10 cellular contexts compared by ENCODE assay signal in the genomic region with DNA sequence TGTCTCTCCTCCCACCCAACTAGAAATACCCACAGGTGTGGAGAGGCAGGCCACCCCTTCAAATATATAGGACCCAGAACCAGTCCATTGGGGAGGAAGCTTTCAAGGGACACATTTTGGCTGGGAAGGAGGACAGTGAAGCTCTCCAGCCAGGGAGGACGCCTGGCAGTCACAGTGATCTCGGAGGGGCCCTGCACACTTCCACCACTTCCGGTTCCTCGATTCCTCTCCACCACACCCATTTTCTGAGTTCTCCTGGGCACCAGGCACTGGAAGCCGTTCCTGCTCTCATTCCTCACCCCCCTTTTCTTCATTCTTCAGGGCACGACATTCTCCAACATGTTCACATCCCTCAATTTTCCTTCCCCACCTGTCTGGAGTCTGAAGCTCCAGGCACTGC. TPM values are rescaled to one million over a fixed set of nuclear protein-coding genes. Genes with fewer than 3 reads are reported as not detected.
DNase-seq lines count a peak whose midpoint lies in the region; ATAC-seq and TF ChIP-seq lines count a peak whose summit lies in the region.
"Had no signal": no experiment of that assay in that cellular context is flagged by ENCODE, and none has a peak within 500 bp of the region (broad histone marks: within the 10 kb centered on the region; RNA-seq: fewer than 3 reads in every experiment).

No MANE protein-coding gene starts in this region.

- H3K9me2 ChIP-seq in Loucy (replicated peaks; ENCODE audit: low read depth, low read length) = no peaks in the 10 kb centered on the region

- TF ChIP-seq CTCF in GM06990 (IDR thresholded peaks at IDR 0.05; ENCODE audit: insufficient read depth, low read length, poor library complexity, severe bottlenecking) = no peak
- TF ChIP-seq CTCF in Loucy (conservative IDR thresholded peaks at IDR 0.05; ENCODE audit: low read length) = no peak
- TF ChIP-seq CTCF in natural killer cell (IDR thresholded peaks at IDR 0.05) = no peak

- peaks cover 12% of the 10 kb centered on the region for H3K79me2 ChIP-seq in Loucy (ENCODE audit: insufficient read depth, low read length)

- ATAC-seq in natural killer cell (no peak), HG03432 (IDR thresholded peaks at IDR 0.05; ENCODE audit: unreplicated experiment) (no peak)

- H3K36me3 ChIP-seq in GM06990 (ENCODE audit: control insufficient read depth, insufficient read depth, low read length) (no peaks in the 10 kb centered on the region), Loucy (ENCODE audit: insufficient read depth, low read length) (no peaks in the 10 kb centered on the region)
- H3K36me3 ChIP-seq: neutrophil had no signal

- DNase-seq in GM06990 (ENCODE audit: extremely low read depth, insufficient read length) = no peak
- DNase-seq in activated T-helper 1 cell treated with anti-CD3 and anti-CD28 coated beads, Interleukin-12 subunit alpha, Interleukin-12 subunit beta, Interleukin-2, Interleukin-4 antibody, amounts not matched to agents 30 ng/mL and 10 ng/mL and 1 ng/mL, durations not matched to agents 14 hours and 24 hours and 36 hours (ENCODE audit: low spot score) = no peak
- DNase-seq in natural killer cell = no peak
- DNase-seq in iPS-NIHi7 (ENCODE audit: extremely low spot score) = no peak
- no peak for DNase-seq in GOT3 (lab: John Stamatoyannopoulos, UW)
- DNase-seq: DMS53 had no signal

- no peaks in the 10 kb centered on the region for H3K27me3 ChIP-seq in GM06990 (replicated peaks; ENCODE audit: control insufficient read depth, insufficient read depth, low read length)
- no peaks in the 10 kb centered on the region for H3K27me3 ChIP-seq in Loucy (ENCODE audit: insufficient read depth, low read length, poor library complexity, severe bottlenecking)
- H3K27me3 ChIP-seq: neutrophil had no signal

- peaks cover 76% of the 10 kb centered on the region for H3K4me1 Mint-ChIP-seq in activated T-helper 1 cell treated with anti-CD3 and anti-CD28 coated beads, Interleukin-12 subunit alpha, Interleukin-12 subunit beta, Interleukin-2, Interleukin-4 antibody, amounts not matched to agents 30 ng/mL and 10 ng/mL and 1 ng/mL, durations not matched to agents 14 hours and 24 hours and 36 hours (ENCODE audit: low read depth)
- H3K4me1 Mint-ChIP-seq in natural killer cell = peaks cover 53 to 57% of the 10 kb centered on the region in 2 donors

- no peaks in the 10 kb centered on the region for H4K20me1 ChIP-seq in Loucy (ENCODE audit: insufficient read depth, low read length, poor library complexity, severe bottlenecking)

- no peaks in the 10 kb centered on the region for H3K9me3 ChIP-seq in Loucy (ENCODE audit: insufficient read depth, low read depth, low read length)
- H3K9me3 ChIP-seq: neutrophil had no signal

- H3K4me3 ChIP-seq in GM06990 (replicated peaks; ENCODE audit: low read depth, low read length) (peak overlapping the region; percentile 43), Loucy (ENCODE audit: low read length, poor library complexity, severe bottlenecking) (no peak overlapping the region)

- peak overlapping the region; percentile 95 for H3K27ac Mint-ChIP-seq in activated T-helper 1 cell treated with anti-CD3 and anti-CD28 coated beads, Interleukin-12 subunit alpha, Interleukin-12 subunit beta, Interleukin-2, Interleukin-4 antibody, amounts not matched to agents 30 ng/mL and 10 ng/mL and 1 ng/mL, durations not matched to agents 14 hours and 24 hours and 36 hours
- H3K27ac Mint-ChIP-seq in natural killer cell = peak overlapping the region; percentile 95 to 96

- intact Hi-C loops in activated T-helper 1 cell treated with anti-CD3 and anti-CD28 coated beads, Interleukin-12 subunit alpha, Interleukin-12 subunit beta, Interleukin-2, Interleukin-4 antibody, amounts not matched to agents 30 ng/mL and 10 ng/mL and 1 ng/mL, durations not matched to agents 14 hours and 24 hours and 36 hours (cut with micrococcal nuclease) = loop anchor here (5.0 to 10.0 kb wide), 4 partner anchors 197 to 931 kb away; partner anchors contain the start of gene ARHGEF1
- intact Hi-C loops in natural killer cell (cut with micrococcal nuclease) = loop anchor here (5.0 to 10.0 kb wide), 2 partner anchors 283 to 941 kb away; partner anchors contain the start of genes HNRNPUL1 and LTBP4

- H3K36me3 Mint-ChIP-seq in activated T-helper 1 cell treated with anti-CD3 and anti-CD28 coated beads, Interleukin-12 subunit alpha, Interleukin-12 subunit beta, Interleukin-2, Interleukin-4 antibody, amounts not matched to agents 30 ng/mL and 10 ng/mL and 1 ng/mL, durations not matched to agents 14 hours and 24 hours and 36 hours (ENCODE audit: low read depth) = peaks cover 3% of the 10 kb centered on the region
- H3K36me3 Mint-ChIP-seq in natural killer cell = no peaks in the 10 kb centered on the region

- peaks cover 12% of the 10 kb centered on the region for H3F3A ChIP-seq in Loucy (ENCODE audit: low read depth)

- H3K4me2 ChIP-seq in Loucy (ENCODE audit: low read depth, low read length, poor library complexity, severe bottlenecking) = no peak overlapping the region

- H2AFZ ChIP-seq in Loucy (ENCODE audit: low read length) = peak overlapping the region; percentile 76

- H3K9ac ChIP-seq in Loucy (ENCODE audit: low read depth, low read length, poor library complexity, severe bottlenecking) = peak overlapping the region; percentile 31

- H3K9me3 Mint-ChIP-seq in activated T-helper 1 cell treated with anti-CD3 and anti-CD28 coated beads, Interleukin-12 subunit alpha, Interleukin-12 subunit beta, Interleukin-2, Interleukin-4 antibody, amounts not matched to agents 30 ng/mL and 10 ng/mL and 1 ng/mL, durations not matched to agents 14 hours and 24 hours and 36 hours = no peaks in the 10 kb centered on the region
- H3K9me3 Mint-ChIP-seq in natural killer cell = no peaks in the 10 kb centered on the region

- H3K4me3 Mint-ChIP-seq in activated T-helper 1 cell treated with anti-CD3 and anti-CD28 coated beads, Interleukin-12 subunit alpha, Interleukin-12 subunit beta, Interleukin-2, Interleukin-4 antibody, amounts not matched to agents 30 ng/mL and 10 ng/mL and 1 ng/mL, durations not matched to agents 14 hours and 24 hours and 36 hours = peak overlapping the region; percentile 80
- H3K4me3 Mint-ChIP-seq in natural killer cell = peak overlapping the region; percentile 90

- peaks cover 57% of the 10 kb centered on the region for H3K4me1 ChIP-seq in Loucy (ENCODE audit: insufficient read depth, low read length, poor library complexity, severe bottlenecking)

- no peaks in the 10 kb centered on the region for H3K27me3 Mint-ChIP-seq in activated T-helper 1 cell treated with anti-CD3 and anti-CD28 coated beads, Interleukin-12 subunit alpha, Interleukin-12 subunit beta, Interleukin-2, Interleukin-4 antibody, amounts not matched to agents 30 ng/mL and 10 ng/mL and 1 ng/mL, durations not matched to agents 14 hours and 24 hours and 36 hours (ENCODE audit: insufficient read depth)
- H3K27me3 Mint-ChIP-seq in natural killer cell (ENCODE audit: low read depth in 2 of 2) = no peaks in the 10 kb centered on the region

RNA-seq across cellular contexts. Expression of gene CEACAM21, which starts 30.4 kb away (rescaled TPM):
- 34.1 and 38.5 TPM in 2 replicates for total RNA-seq in activated T-helper 1 cell treated with anti-CD3 and anti-CD28 coated beads, Interleukin-12 subunit alpha, Interleukin-12 subunit beta, Interleukin-2, Interleukin-4 antibody, amounts not matched to agents 30 ng/mL and 10 ng/mL and 1 ng/mL, durations not matched to agents 14 hours and 24 hours and 36 hours
- 10 to 100 TPM; 26.8 to 46.6 (median 33.6) TPM for total RNA-seq in natural killer cell
- total RNA-seq: HT-29 had no signal
